ENCODE assay signal across 10 cellular contexts in the genomic region with DNA sequence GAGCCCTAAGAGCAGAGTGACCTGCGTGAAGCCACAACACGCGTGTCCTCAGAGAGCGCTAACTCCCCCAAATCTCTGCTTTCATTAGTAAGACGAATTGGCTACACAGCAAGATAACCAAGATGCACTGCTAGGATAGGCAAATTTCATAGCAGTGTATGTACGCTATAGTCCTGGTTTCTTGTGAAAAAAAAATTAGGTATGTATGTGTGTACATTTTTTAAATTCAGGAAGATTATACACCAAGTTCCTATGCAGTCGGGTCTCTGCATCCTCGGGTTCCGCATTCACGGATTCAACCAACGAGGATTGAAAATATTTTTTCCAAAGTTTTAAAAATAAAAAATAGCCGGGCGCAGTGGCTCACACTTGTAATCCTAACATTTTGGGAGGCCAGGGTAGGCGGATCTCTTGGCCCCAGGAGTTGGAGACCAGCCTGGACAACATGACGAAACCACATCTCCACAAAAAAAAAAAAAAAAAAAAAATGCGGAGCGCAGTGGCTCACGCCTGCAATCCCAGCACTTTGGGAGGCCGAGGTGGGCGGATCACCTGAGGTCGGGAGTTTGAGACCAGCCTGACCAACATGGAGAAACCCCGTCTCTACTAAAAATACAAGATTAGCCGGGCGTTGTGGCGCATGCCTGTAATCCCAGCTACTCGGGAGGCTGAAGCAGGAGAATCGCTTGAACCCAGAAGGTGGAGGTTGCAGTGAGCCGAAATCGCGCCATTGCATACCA. TPM values are rescaled to one million over a fixed set of nuclear protein-coding genes. Genes with fewer than 3 reads are reported as not detected.
DNase-seq lines count a peak whose midpoint lies in the region; ATAC-seq and TF ChIP-seq lines count a peak whose summit lies in the region.
"Not testable (repeated sequence)": the region's sequence is repeated elsewhere in the genome, so short reads cannot be mapped to it uniquely, and the experiment has no call there.
"Had no signal": no experiment of that assay in that cellular context is flagged by ENCODE, and none has a peak within 500 bp of the region (broad histone marks: within the 10 kb centered on the region; RNA-seq: fewer than 3 reads in every experiment).

No MANE protein-coding gene starts in this region.

- peak overlapping the region; percentile 67 for H3K4me2 ChIP-seq in neural progenitor cell

- H3K27ac ChIP-seq in SJSA1 (peak overlapping the region; percentile 69), thoracic aorta (peak overlapping the region; percentile 89 to 94)
- H3K27ac ChIP-seq in neural progenitor cell: not testable (repeated sequence)

- H4K20me1 ChIP-seq in neural progenitor cell (ENCODE audit: low read depth): not testable (repeated sequence)

- peak overlapping the region; percentile 52 for H2AFZ ChIP-seq in neural progenitor cell (replicated peaks)

- H3K4me1 ChIP-seq in SJSA1 (replicated peaks); neural progenitor cell: not testable (repeated sequence)
- peaks cover 11% of the 10 kb centered on the region for H3K4me1 ChIP-seq in adipocyte (ENCODE audit: control insufficient read depth, insufficient read depth, low read length)
- H3K4me1 ChIP-seq in thoracic aorta (ENCODE audit: control insufficient read depth in 1 of 2, low read depth in 2 of 2): peaks cover 12 to 39% of the 10 kb centered on the region in 2 donors

- peak overlapping the region; percentile 83 for H3K4me3 ChIP-seq in SJSA1
- peak overlapping the region; percentile 92 for H3K4me3 ChIP-seq in adipocyte (ENCODE audit: low read length)
- peak overlapping the region; percentile 59 for H3K4me3 ChIP-seq in epithelial cell of esophagus (ENCODE audit: low read length)
- H3K4me3 ChIP-seq in neural progenitor cell: peak overlapping the region; percentile 84
- H3K4me3 ChIP-seq in thoracic aorta: peak overlapping the region; percentile 89

- H3K36me3 Mint-ChIP-seq in Calu3 (ENCODE audit: insufficient read depth, unreplicated experiment): peaks cover 16% of the 10 kb centered on the region
- not testable (repeated sequence) for H3K36me3 Mint-ChIP-seq in neural progenitor cell

- H3K4me3 Mint-ChIP-seq in Calu3 (ENCODE audit: low read depth, unreplicated experiment) (peak overlapping the region; percentile 92), neural progenitor cell (peak overlapping the region; percentile 96)

- peaks cover 37% of the 10 kb centered on the region for H3K4me1 Mint-ChIP-seq in Calu3 (ENCODE audit: low read depth, unreplicated experiment)
- not testable (repeated sequence) for H3K4me1 Mint-ChIP-seq in neural progenitor cell

- not testable (repeated sequence) for H3K9me3 Mint-ChIP-seq in Calu3 (ENCODE audit: low read depth, unreplicated experiment); neural progenitor cell

- peak; percentile 16 for ATAC-seq in thoracic aorta (ENCODE audit: insufficient number of reproducible peaks, low FRiP score, low read depth)

- H3K27me3 ChIP-seq in SJSA1 (replicated peaks); adipocyte (replicated peaks; ENCODE audit: control insufficient read depth, insufficient read depth, low read length); thoracic aorta (replicated peaks; ENCODE audit: insufficient read depth): not testable (repeated sequence)
- peaks cover 14% of the 10 kb centered on the region for H3K27me3 ChIP-seq in neural progenitor cell

- not testable (repeated sequence) for TF ChIP-seq CTCF in Calu3 (IDR thresholded peaks at IDR 0.05; ENCODE audit: unreplicated experiment); epithelial cell of esophagus (IDR thresholded peaks at IDR 0.05; ENCODE audit: insufficient read depth, low read depth, low read length, missing control alignments); neural progenitor cell (IDR thresholded peaks at IDR 0.05); thoracic aorta (IDR thresholded peaks at IDR 0.05)

- H3K27me3 Mint-ChIP-seq in Calu3 (ENCODE audit: unreplicated experiment); neural progenitor cell (ENCODE audit: insufficient read depth, low read depth): not testable (repeated sequence)

- intact Hi-C loops in Calu3 (cut with micrococcal nuclease; ENCODE audit: unreplicated experiment): not testable (repeated sequence)

- H3F3A ChIP-seq in neural progenitor cell (ENCODE audit: low read depth): not testable (repeated sequence)

- not testable (repeated sequence) for DNase-seq in Calu3; SJSA1 (ENCODE audit: low read depth in 1 of 2, low spot score in 2 of 2); adipocyte (ENCODE audit: low read depth); epithelial cell of esophagus (ENCODE audit: low read depth); neural progenitor cell (ENCODE audit: low spot score); thoracic aorta (ENCODE audit: low spot score)
- DNase-seq in HS-27A (ENCODE audit: low read depth) (peak; percentile 15), iris pigment epithelial cell (ENCODE audit: low read depth) (peak; percentile 27)

- CTCF ChIA-PET in Calu3 (lab: Charles Lee): interaction anchor here (0.7 to 1.0 kb wide), 3 partner anchors 41 to 577 kb away, joined by 4 read pairs; no protein-coding TSS in a partner anchor

- H3K27ac Mint-ChIP-seq in Calu3 (ENCODE audit: unreplicated experiment): peak overlapping the region; percentile 66
- H3K27ac Mint-ChIP-seq in neural progenitor cell: not testable (repeated sequence)

- not testable (repeated sequence) for H3K9me3 ChIP-seq in SJSA1 (replicated peaks); adipocyte (ENCODE audit: control insufficient read depth, low read length); neural progenitor cell (ENCODE audit: low read depth); thoracic aorta

- H3K79me2 ChIP-seq in neural progenitor cell (ENCODE audit: low read depth): not testable (repeated sequence)

- peaks cover 26% of the 10 kb centered on the region for H3K36me3 ChIP-seq in SJSA1
- H3K36me3 ChIP-seq in adipocyte (ENCODE audit: control insufficient read depth, insufficient read depth, low read length, severe bottlenecking); neural progenitor cell; thoracic aorta: not testable (repeated sequence)

- H3K9ac ChIP-seq in adipocyte (ENCODE audit: low read length): peak overlapping the region; percentile 86
- H3K9ac ChIP-seq in neural progenitor cell: not testable (repeated sequence)

- BruUV-seq in Calu3 (replicated peaks; lab: Mats Ljungman, UMichigan): not testable (repeated sequence)

RNA-seq across cellular contexts. Expression of a gene that starts 0.8 kb away (rescaled TPM):
- total RNA-seq in Calu3 (2022) (21.2 and 24.3 TPM in 2 replicates), neural progenitor cell (ENCODE audit: low replicate concordance) (5.4 and 7.2 TPM in 2 replicates), thoracic aorta (10 to 100 TPM; 36.2 to 78.3 TPM)
- 6.3 and 11.0 TPM in 2 replicates for total RNA-seq in SJSA1 (2014; rRNA removed; shearing (Covaris generic))

RNA-seq across cellular contexts. Expression of a gene that starts 21.5 kb away (rescaled TPM):
- total RNA-seq in Calu3 (2022) (not detected in 2 replicates), neural progenitor cell (ENCODE audit: low replicate concordance) (not detected in 2 replicates), thoracic aorta (not detected)
- total RNA-seq in SJSA1 (2014; rRNA removed; shearing (Covaris generic)): not detected in 2 replicates
- total RNA-seq: cardiac septum, mesenteric fat pad had no signal

RNA-seq across cellular contexts. Expression of a gene that starts 41.6 kb away (rescaled TPM):
- 84.8 and 89.0 TPM in 2 replicates for total RNA-seq in Calu3 (2022)
- 67.1 and 81.6 TPM in 2 replicates for total RNA-seq in SJSA1 (2014; rRNA removed; shearing (Covaris generic))
- 26.9 and 52.2 TPM in 2 replicates for total RNA-seq in neural progenitor cell (ENCODE audit: low replicate concordance)
- total RNA-seq in thoracic aorta: 10 to 100 TPM; 37.6 to 54.1 TPM
